Comparison of ENCODE assay signal across 15 cellular contexts in the genomic region with DNA sequence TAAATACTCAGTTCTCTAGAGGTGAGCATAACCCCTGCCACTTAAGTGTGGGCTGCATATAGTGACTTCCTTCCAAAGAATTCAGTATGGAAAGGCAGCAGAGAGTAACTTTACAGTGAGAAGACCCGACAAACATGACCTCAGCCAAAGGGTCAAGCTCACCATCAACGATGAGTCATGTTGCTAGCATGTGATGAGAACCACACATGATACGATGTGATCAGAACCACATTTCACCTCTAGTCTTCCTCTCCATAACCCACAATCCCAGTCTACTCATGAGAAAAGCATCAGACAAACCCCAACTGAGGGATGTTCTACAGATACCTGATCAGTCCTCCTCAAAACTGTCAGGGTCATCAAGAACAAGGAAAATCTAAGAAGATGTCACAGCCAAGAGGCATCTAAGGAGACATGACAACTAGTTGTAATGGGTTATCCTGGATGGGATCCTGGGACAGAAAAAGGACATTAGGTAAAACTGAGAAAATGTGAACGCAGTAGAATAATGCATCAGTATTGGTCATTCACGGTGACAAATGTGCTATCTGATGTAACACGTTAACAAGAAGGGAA. TPM values are rescaled to one million over a fixed set of nuclear protein-coding genes. Genes with fewer than 3 reads are reported as not detected.
DNase-seq lines count a peak whose midpoint lies in the region; ATAC-seq, FAIRE-seq and TF ChIP-seq lines count a peak whose summit lies in the region.
"Had no signal": no experiment of that assay in that cellular context is flagged by ENCODE, and none has a peak within 500 bp of the region (broad histone marks: within the 10 kb centered on the region; RNA-seq: fewer than 3 reads in every experiment).

No MANE protein-coding gene starts in this region.

- no peak overlapping the region for H3K27ac Mint-ChIP-seq in activated CD8-positive, alpha-beta memory T cell treated with anti-CD3 and anti-CD28 coated beads, Interleukin-2, amount 10 ng/mL, durations not matched to agents 7 days and 5 days

- no peak for FAIRE-seq in HepG2 (lab: Jason Lieb, UNC)
- FAIRE-seq: endometrium had no signal

- H4K8ac ChIP-seq in IMR-90 (ENCODE audit: low read depth in 2 of 2, low read length in 2 of 2): peak overlapping the region in 1 of 2 experiments; percentile 66; a peak in 2 of 4 replicates

- peak overlapping the region; percentile 19 for H4K91ac ChIP-seq in IMR-90 (ENCODE audit: insufficient read depth, low read depth, low read length)

- H3K4me1 Mint-ChIP-seq in activated CD8-positive, alpha-beta memory T cell treated with anti-CD3 and anti-CD28 coated beads, Interleukin-2, amount 10 ng/mL, durations not matched to agents 7 days and 5 days: peaks cover 15% of the 10 kb centered on the region

- POLR2A ChIA-PET in IMR-90 (lab: Charles Lee; ENCODE audit: unreplicated experiment) (no interaction called here), HepG2 (lab: Yijun Ruan, JAX) (interaction anchor here (1.2 kb wide), 1 partner anchor 43 kb away, joined by 5 read pairs; the partner anchor contains the start of gene RUVBL1)

- in situ Hi-C loops in IMR-90 (cut with MboI; ENCODE audit: low sequenced_read_pairs): no loop called here
- in situ Hi-C loops in brain microvascular endothelial cell (cut with HindIII; ENCODE audit: low pct_ligation_motif_present, low sequenced_read_pairs): no loop called here
- in situ Hi-C loops in HepG2 (cut with HindIII; ENCODE audit: extremely low pct_ligation_motif_present, low pct_unique_long_range_greater_than_20kb): no loop called here

- H3K9me1 ChIP-seq in IMR-90 (ENCODE audit: insufficient read depth, low read length): peaks cover 34% of the 10 kb centered on the region

- H3K9me3 ChIP-seq in IMR-90 (ENCODE audit: control insufficient read depth, insufficient read depth, low read length) (no peaks in the 10 kb centered on the region), HepG2 (ENCODE audit: low read length) (no peaks in the 10 kb centered on the region), uterus (no peaks in the 10 kb centered on the region)
- H3K9me3 ChIP-seq: ovary had no signal

- H3K79me2 ChIP-seq in HepG2 (ENCODE audit: insufficient read depth, low read length): no peaks in the 10 kb centered on the region

- TF ChIP-seq POLR2A in IMR-90 (IDR thresholded peaks at IDR 0.05; ENCODE audit: low read depth, low read length): no peak
- TF ChIP-seq POLR2A in HepG2 (IDR thresholded peaks at IDR 0.05; ENCODE audit: insufficient read depth in 1 of 2, low read depth in 2 of 2, low read length in 2 of 2): no peak
- no peak for TF ChIP-seq POLR2A in uterus (IDR thresholded peaks at IDR 0.05)

- WGBS in IMR-90 (ENCODE audit: extremely low coverage in 2 of 2, insufficient read length in 1 of 2), 2 experiments: 7% methylated on average over 2 of the region's 6 CpGs; no CpG with 5 or more reads in 1 of the 2 experiments
- 63% methylated on average over 6 of the region's 6 CpGs for WGBS in HepG2 (ENCODE audit: low lambda C conversion rate)

- peak overlapping the region; percentile 77 for H2BK5ac ChIP-seq in IMR-90 (ENCODE audit: low read depth, low read length, poor library complexity, severe bottlenecking)

- H4K5ac ChIP-seq in IMR-90 (ENCODE audit: low read depth, low read length): no peak overlapping the region

- no peak overlapping the region for H3K4me3 Mint-ChIP-seq in activated CD8-positive, alpha-beta memory T cell treated with anti-CD3 and anti-CD28 coated beads, Interleukin-2, amount 10 ng/mL, durations not matched to agents 7 days and 5 days

- H3K36me3 Mint-ChIP-seq in activated CD8-positive, alpha-beta memory T cell treated with anti-CD3 and anti-CD28 coated beads, Interleukin-2, amount 10 ng/mL, durations not matched to agents 7 days and 5 days: peaks cover 7% of the 10 kb centered on the region

- H3K4me3 ChIP-seq in IMR-90 (ENCODE audit: insufficient read depth, low read depth, low read length) (no peak overlapping the region), brain microvascular endothelial cell (ENCODE audit: low read depth, low read length) (no peak overlapping the region), HepG2 (replicated peaks in 1 of 3; ENCODE audit: insufficient read depth in 1 of 3, low read depth in 2 of 3, low read length in 3 of 3) (no peak overlapping the region), uterus (no peak overlapping the region)
- H3K4me3 ChIP-seq: ovary had no signal

- no peak overlapping the region for H3K56ac ChIP-seq in IMR-90 (ENCODE audit: extremely low read depth, insufficient read depth, low read length)

- no peak overlapping the region for H3K4me2 ChIP-seq in IMR-90 (ENCODE audit: low read depth, low read length)
- H3K4me2 ChIP-seq in HepG2 (ENCODE audit: low read depth, low read length): no peak overlapping the region

- TF ChIP-seq EP300 in HepG2 (IDR thresholded peaks at IDR 0.05; ENCODE audit: low read depth in 2 of 2, low read length in 2 of 2): no peak
- TF ChIP-seq EP300 in HepG2 (CRISPR knock-in tag; IDR thresholded peaks at IDR 0.05; ENCODE audit: borderline replicate concordance): no peak

- H4K20me1 ChIP-seq in IMR-90 (ENCODE audit: insufficient read depth, low read length) (peaks cover 23% of the 10 kb centered on the region), HepG2 (ENCODE audit: insufficient read depth, low read length) (no peaks in the 10 kb centered on the region)

- H3K14ac ChIP-seq in IMR-90 (replicated peaks; ENCODE audit: low read depth, low read length): peak overlapping the region; percentile 45

- H3K27me3 ChIP-seq in IMR-90 (ENCODE audit: control insufficient read depth, insufficient read depth, low read length) (no peaks in the 10 kb centered on the region), brain microvascular endothelial cell (replicated peaks) (no peaks in the 10 kb centered on the region), HepG2 (ENCODE audit: control insufficient read depth in 1 of 2, insufficient read depth in 2 of 2, low read length in 2 of 2) (no peaks in the 10 kb centered on the region), uterus (no peaks in the 10 kb centered on the region)
- H3K27me3 ChIP-seq: ovary had no signal

- CTCF ChIA-PET in IMR-90 (lab: Yijun Ruan, JAX): no interaction called here
- CTCF ChIA-PET in HepG2 (lab: Yijun Ruan, JAX; ENCODE audit: low intra/inter-chr PET ratio, low total read pairs): no interaction called here
- CTCF ChIA-PET in activated CD8-positive, alpha-beta memory T cell treated with anti-CD3 and anti-CD28 coated beads, Interleukin-2, amount 10 ng/mL, durations not matched to agents 7 days and 5 days (lab: Charles Lee): no interaction called here

- H3K9me3 Mint-ChIP-seq in activated CD8-positive, alpha-beta memory T cell treated with anti-CD3 and anti-CD28 coated beads, Interleukin-2, amount 10 ng/mL, durations not matched to agents 7 days and 5 days (ENCODE audit: low read depth): no peaks in the 10 kb centered on the region
- H3K9me3 Mint-ChIP-seq: activated naive CD4-positive, alpha-beta T cell treated with anti-CD3 and anti-CD28 coated beads, Interleukin-2, amount 50 U/mL, for 72 hours had no signal

- H3K4me1 ChIP-seq in IMR-90 (ENCODE audit: control insufficient read depth, insufficient read depth, low read length) (peaks cover 35% of the 10 kb centered on the region), HepG2 (ENCODE audit: insufficient read depth, low read length) (peaks cover 10% of the 10 kb centered on the region; the same call in 1 of the 2 replicates), uterus (peaks cover 0 to 11% of the 10 kb centered on the region in 2 donors)

- H3K36me3 ChIP-seq in IMR-90 (ENCODE audit: control insufficient read depth, insufficient read depth, low read length): peaks cover 3% of the 10 kb centered on the region
- H3K36me3 ChIP-seq in brain microvascular endothelial cell (replicated peaks): peaks cover 2% of the 10 kb centered on the region
- H3K36me3 ChIP-seq in HepG2 (replicated peaks in 1 of 2; ENCODE audit: control insufficient read depth in 1 of 2, insufficient read depth in 2 of 2, low read length in 2 of 2): peaks cover 18 to 71% of the 10 kb centered on the region in 2 experiments
- H3K36me3 ChIP-seq in uterus: no peaks in the 10 kb centered on the region
- H3K36me3 ChIP-seq: ovary had no signal

- BruUV-seq in IMR-90 (replicated peaks; lab: Mats Ljungman, UMichigan): no TSS peak
- BruUV-seq in HepG2 (replicated peaks; lab: Mats Ljungman, UMichigan): no TSS peak

- H2AK9ac ChIP-seq in IMR-90 (replicated peaks; ENCODE audit: low read depth, low read length, poor library complexity): no peak overlapping the region

- no peaks in the 10 kb centered on the region for H3K27me3 Mint-ChIP-seq in activated CD8-positive, alpha-beta memory T cell treated with anti-CD3 and anti-CD28 coated beads, Interleukin-2, amount 10 ng/mL, durations not matched to agents 7 days and 5 days

- DNase-seq in COLO829 (ENCODE audit: low spot score) (peak; percentile 58), IMR-90 (peak; percentile 98), brain microvascular endothelial cell (peak; percentile 93), HepG2 (ENCODE audit: low spot score) (peak; percentile 62), SHP77 treated with DMSO at 0.1 percent for 48 hours (lab: John Stamatoyannopoulos, UW) (no peak), activated gamma-delta T cell treated with Interleukin-2 at 50 U/mL for 16 hours (no peak), uterus (no peak)
- DNase-seq in activated CD8-positive, alpha-beta memory T cell treated with anti-CD3 and anti-CD28 coated beads, Interleukin-2, amount 10 ng/mL, durations not matched to agents 7 days and 5 days: no peak
- DNase-seq: activated CD4-positive, alpha-beta T cell treated with anti-CD3 and anti-CD28 coated beads for 4 hours; left colon; ovary; substantia nigra had no signal

- no peak overlapping the region for H3K27ac ChIP-seq in IMR-90 (ENCODE audit: insufficient read depth, low read length)
- H3K27ac ChIP-seq in brain microvascular endothelial cell: peak overlapping the region; percentile 36
- H3K27ac ChIP-seq in HepG2 (ENCODE audit: extremely low read length, insufficient read depth, low read length): no peak overlapping the region
- H3K27ac ChIP-seq in uterus: no peak overlapping the region
- H3K27ac ChIP-seq: ovary had no signal

- dilution Hi-C loops in IMR-90 (cut with HindIII; ENCODE audit: low sequenced_read_pairs, unreplicated experiment): no loop called here

- peak overlapping the region; percentile 67 for H2BK20ac ChIP-seq in IMR-90 (ENCODE audit: low read depth, low read length)

- no peak for TF ChIP-seq CTCF in IMR-90 (conservative IDR thresholded peaks at IDR 0.05; ENCODE audit: low read depth, low read length)
- no peak for TF ChIP-seq CTCF in brain microvascular endothelial cell (IDR thresholded peaks at IDR 0.05; ENCODE audit: low read depth, low read length, missing control alignments)
- no peak for TF ChIP-seq CTCF in HepG2 (CRISPR knock-in tag; IDR thresholded peaks at IDR 0.05)
- TF ChIP-seq CTCF in uterus (IDR thresholded peaks at IDR 0.05): no peak

- H2BK120ac ChIP-seq in IMR-90 (ENCODE audit: low read depth, low read length): peak overlapping the region; percentile 62

- H3K4ac ChIP-seq in IMR-90 (ENCODE audit: low read depth, low read length): peak overlapping the region; percentile 30; the same call in 1 of the 2 replicates

- H3K18ac ChIP-seq in IMR-90 (ENCODE audit: low read depth, low read length): peak overlapping the region; percentile 22; the same call in 1 of the 2 replicates

- intact Hi-C loops in IMR-90 (cut with micrococcal nuclease): no loop called here
- intact Hi-C loops in HepG2 (cut with micrococcal nuclease; ENCODE audit: unreplicated experiment): no loop called here
- intact Hi-C loops in uterus (cut with DNase I; ENCODE audit: low total_unique reads): loop anchor here (10.0 kb wide), 1 partner anchor 524 kb away; no protein-coding TSS in a partner anchor

- no peak overlapping the region for H2AFZ ChIP-seq in IMR-90 (replicated peaks; ENCODE audit: low read length, poor library complexity)
- no peak overlapping the region for H2AFZ ChIP-seq in HepG2 (ENCODE audit: low read length)

- no peak for TF ChIP-seq RAD21 in IMR-90 (IDR thresholded peaks at IDR 0.05; ENCODE audit: low read length)
- TF ChIP-seq RAD21 in HepG2 (CRISPR knock-in tag; IDR thresholded peaks at IDR 0.05): no peak

- H3K79me1 ChIP-seq in IMR-90 (ENCODE audit: low read depth in 1 of 2, low read length in 2 of 2): peaks cover 0 to 40% of the 10 kb centered on the region in 2 experiments; a peak in 2 of 4 replicates

- peak overlapping the region; percentile 15; the same call in 1 of the 2 replicates for H3K23ac ChIP-seq in IMR-90 (ENCODE audit: low read depth, low read length)

- peak overlapping the region; percentile 62; the same call in 1 of the 2 replicates for H2AK5ac ChIP-seq in IMR-90 (ENCODE audit: low read depth, low read length)

- peak overlapping the region; percentile 42; the same call in 1 of the 3 replicates for H2BK15ac ChIP-seq in IMR-90 (ENCODE audit: low read depth, low read length)

- peak; percentile 43 for ATAC-seq in IMR-90 (ENCODE audit: low read depth)
- ATAC-seq in HepG2: no peak
- no peak for ATAC-seq in activated CD8-positive, alpha-beta memory T cell treated with anti-CD3 and anti-CD28 coated beads, Interleukin-2, amount 10 ng/mL, durations not matched to agents 7 days and 5 days
- ATAC-seq: activated naive CD4-positive, alpha-beta T cell treated with anti-CD3 and anti-CD28 coated beads, Interleukin-2, amount 50 U/mL, for 72 hours; left colon; Right ventricle myocardium inferior had no signal

- no peak overlapping the region for H3K9ac ChIP-seq in IMR-90 (ENCODE audit: low read depth, low read length)
- H3K9ac ChIP-seq in HepG2 (ENCODE audit: insufficient read depth, low read depth, low read length): no peak overlapping the region

RNA-seq across cellular contexts. Expression of gene SEC61A1, which starts 28.2 kb away (rescaled TPM):
- total RNA-seq in IMR-90 (2012; rRNA removed): 478 and 487 TPM in 2 replicates
- 347 and 377 TPM in 2 replicates for polyA plus RNA-seq in IMR-90 (2012; rRNA removed)
- 212 and 332 TPM in 2 replicates for polyA plus RNA-seq in IMR-90 (2012; cell fraction: cytosol; rRNA removed)
- polyA plus RNA-seq in IMR-90 (2012; cell fraction: nucleus; rRNA removed; ENCODE audit: low replicate concordance): 308 and 317 TPM in 2 replicates
- total RNA-seq in HepG2 (2016; rRNA removed; fragmentation: Illumina TruSeq; extraction: Trizol): 128 and 203 TPM in 2 replicates
- total RNA-seq in HepG2 (2016; cell fraction: cytosol; rRNA removed; fragmentation: Illumina TruSeq; extraction: Trizol; ENCODE audit: low read depth): 23.2 and 24.0 TPM in 2 replicates
- total RNA-seq in HepG2 (2016; cell fraction: insoluble cytoplasmic fraction; rRNA removed; fragmentation: Illumina TruSeq; extraction: Trizol): 113 and 205 TPM in 2 replicates
- total RNA-seq in HepG2 (2016; cell fraction: membrane; rRNA removed; fragmentation: Illumina TruSeq; extraction: Trizol): 77.7 and 81.8 TPM in 2 replicates
- total RNA-seq in HepG2 (2016; cell fraction: nucleus; rRNA removed; fragmentation: Illumina TruSeq; extraction: Trizol): 217 and 248 TPM in 2 replicates
- polyA plus RNA-seq in HepG2 (2011; rRNA removed): 170 and 173 TPM in 2 replicates
- polyA plus RNA-seq in HepG2 (2011; cell fraction: cytosol; rRNA removed): 169 and 191 TPM in 2 replicates
- polyA plus RNA-seq in HepG2 (2011; cell fraction: nucleus; rRNA removed): 153 and 160 TPM in 2 replicates
- polyA plus RNA-seq in HepG2 (2012): 121 and 145 TPM in 2 replicates
- polyA plus RNA-seq in HepG2 (2016; cell fraction: cytosol; fragmentation: Illumina TruSeq; extraction: Trizol; ENCODE audit: low read depth): 19.7 and 20.8 TPM in 2 replicates
- polyA plus RNA-seq in HepG2 (2016; cell fraction: insoluble cytoplasmic fraction; fragmentation: Illumina TruSeq; extraction: Trizol; ENCODE audit: low read depth): 101 and 109 TPM in 2 replicates
- 42.6 and 47.4 TPM in 2 replicates for polyA plus RNA-seq in HepG2 (2016; cell fraction: membrane; fragmentation: Illumina TruSeq; extraction: Trizol; ENCODE audit: low read depth)
- polyA plus RNA-seq in HepG2 (2016; cell fraction: nucleus; fragmentation: Illumina TruSeq; extraction: Trizol; ENCODE audit: insufficient read depth, low read depth): 314 and 317 TPM in 2 replicates
- polyA minus RNA-seq in HepG2 (2011; rRNA and poly(A)+ RNA removed; ENCODE audit: low replicate concordance): 520 and 651 TPM in 2 replicates
- 181 and 199 TPM in 2 replicates for polyA minus RNA-seq in HepG2 (2011; cell fraction: cytosol; rRNA and poly(A)+ RNA removed)
- 116 and 132 TPM in 2 replicates for polyA minus RNA-seq in HepG2 (2011; cell fraction: nucleus; rRNA and poly(A)+ RNA removed)
- 100 to 1,000 TPM; 123 to 178 TPM for total RNA-seq in activated CD8-positive, alpha-beta memory T cell treated with anti-CD3 and anti-CD28 coated beads, Interleukin-2, amount 10 ng/mL, durations not matched to agents 7 days and 5 days
- total RNA-seq in uterus: 100 to 1,000 TPM in 2 of 4 donors, 10 to 100 TPM in 2; 55.9 to 197 (median 116) TPM

RNA-seq across cellular contexts. Expression of gene RUVBL1, which starts 43.2 kb away (rescaled TPM):
- 83.3 and 99.2 TPM in 2 replicates for total RNA-seq in IMR-90 (2012; rRNA removed)
- 68.7 and 75.2 TPM in 2 replicates for polyA plus RNA-seq in IMR-90 (2012; rRNA removed)
- polyA plus RNA-seq in IMR-90 (2012; cell fraction: cytosol; rRNA removed): 43.0 and 49.3 TPM in 2 replicates
- polyA plus RNA-seq in IMR-90 (2012; cell fraction: nucleus; rRNA removed; ENCODE audit: low replicate concordance): 21.0 and 28.8 TPM in 2 replicates
- total RNA-seq in HepG2 (2016; rRNA removed; fragmentation: Illumina TruSeq; extraction: Trizol): 86.3 and 120 TPM in 2 replicates
- 21.3 and 22.5 TPM in 2 replicates for total RNA-seq in HepG2 (2016; cell fraction: cytosol; rRNA removed; fragmentation: Illumina TruSeq; extraction: Trizol; ENCODE audit: low read depth)
- 90.7 and 130 TPM in 2 replicates for total RNA-seq in HepG2 (2016; cell fraction: insoluble cytoplasmic fraction; rRNA removed; fragmentation: Illumina TruSeq; extraction: Trizol)
- 28.2 and 30.2 TPM in 2 replicates for total RNA-seq in HepG2 (2016; cell fraction: membrane; rRNA removed; fragmentation: Illumina TruSeq; extraction: Trizol)
- 36.7 and 39.2 TPM in 2 replicates for total RNA-seq in HepG2 (2016; cell fraction: nucleus; rRNA removed; fragmentation: Illumina TruSeq; extraction: Trizol)
- 29.7 and 32.7 TPM in 2 replicates for polyA plus RNA-seq in HepG2 (2011; rRNA removed)
- 38.1 and 39.4 TPM in 2 replicates for polyA plus RNA-seq in HepG2 (2011; cell fraction: cytosol; rRNA removed)
- 13.5 and 14.5 TPM in 2 replicates for polyA plus RNA-seq in HepG2 (2011; cell fraction: nucleus; rRNA removed)
- polyA plus RNA-seq in HepG2 (2012): 33.6 and 40.3 TPM in 2 replicates
- polyA plus RNA-seq in HepG2 (2016; cell fraction: cytosol; fragmentation: Illumina TruSeq; extraction: Trizol; ENCODE audit: low read depth): 11.3 and 12.3 TPM in 2 replicates
- 101 and 104 TPM in 2 replicates for polyA plus RNA-seq in HepG2 (2016; cell fraction: insoluble cytoplasmic fraction; fragmentation: Illumina TruSeq; extraction: Trizol; ENCODE audit: low read depth)
- 16.7 and 17.6 TPM in 2 replicates for polyA plus RNA-seq in HepG2 (2016; cell fraction: membrane; fragmentation: Illumina TruSeq; extraction: Trizol; ENCODE audit: low read depth)
- polyA plus RNA-seq in HepG2 (2016; cell fraction: nucleus; fragmentation: Illumina TruSeq; extraction: Trizol; ENCODE audit: insufficient read depth, low read depth): 38.5 and 40.8 TPM in 2 replicates
- polyA minus RNA-seq in HepG2 (2011; rRNA and poly(A)+ RNA removed; ENCODE audit: low replicate concordance): 48.8 and 126 TPM in 2 replicates
- polyA minus RNA-seq in HepG2 (2011; cell fraction: cytosol; rRNA and poly(A)+ RNA removed): 20.6 and 22.9 TPM in 2 replicates
- 24.2 and 25.6 TPM in 2 replicates for polyA minus RNA-seq in HepG2 (2011; cell fraction: nucleus; rRNA and poly(A)+ RNA removed)
- 10 to 100 TPM; 63.8 to 73.5 TPM for total RNA-seq in activated CD8-positive, alpha-beta memory T cell treated with anti-CD3 and anti-CD28 coated beads, Interleukin-2, amount 10 ng/mL, durations not matched to agents 7 days and 5 days
- total RNA-seq in uterus: 10 to 100 TPM in 3 of 4 donors, 1 to 10 TPM in 1; 9.7 to 38.4 (median 16.6) TPM

Comparison
In these comparisons a context has a peak if more than half of its experiments do, and no peak if none do; other contexts are left out.
1. DNase-seq: peak in COLO829 (single experiment), IMR-90 (single experiment), brain microvascular endothelial cell (single experiment) and HepG2 (single experiment); none in activated CD8-positive, alpha-beta memory T cell treated with anti-CD3 and anti-CD28 coated beads, Interleukin-2, amount 10 ng/mL, durations not matched to agents 7 days and 5 days (single experiment), SHP77 treated with DMSO at 0.1 percent for 48 hours (single experiment), activated gamma-delta T cell treated with Interleukin-2 at 50 U/mL for 16 hours (single experiment) and uterus (0 of 2).